Comparison of ENCODE assay signal across 1 cellular context in the genomic region with DNA sequence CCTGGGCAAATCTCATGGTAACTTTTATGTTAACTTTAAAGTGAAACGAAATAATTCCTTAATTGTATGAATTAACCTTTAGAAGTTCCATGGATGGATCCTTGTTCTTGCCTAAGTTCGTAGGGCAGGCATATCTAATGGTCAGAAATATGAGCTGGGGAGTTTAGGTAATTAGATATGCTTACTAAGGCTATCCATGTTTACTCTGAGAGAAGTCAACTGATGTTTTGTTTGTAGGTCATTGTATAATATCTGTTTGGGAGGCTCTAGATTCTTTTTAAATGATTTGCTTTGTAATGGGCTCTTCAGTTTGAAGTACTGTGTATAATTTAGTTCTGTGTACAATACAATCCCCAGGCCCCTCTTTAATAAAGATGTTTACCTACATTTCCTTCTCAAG.
TF ChIP-seq lines count a peak whose summit lies in the region.

No MANE protein-coding gene starts in this region.

TF ChIP-seq in IMR-90, 13 proteins besides CTCF, POLR2A, EP300 and RAD21:
- TF ChIP-seq, protein P1, sequence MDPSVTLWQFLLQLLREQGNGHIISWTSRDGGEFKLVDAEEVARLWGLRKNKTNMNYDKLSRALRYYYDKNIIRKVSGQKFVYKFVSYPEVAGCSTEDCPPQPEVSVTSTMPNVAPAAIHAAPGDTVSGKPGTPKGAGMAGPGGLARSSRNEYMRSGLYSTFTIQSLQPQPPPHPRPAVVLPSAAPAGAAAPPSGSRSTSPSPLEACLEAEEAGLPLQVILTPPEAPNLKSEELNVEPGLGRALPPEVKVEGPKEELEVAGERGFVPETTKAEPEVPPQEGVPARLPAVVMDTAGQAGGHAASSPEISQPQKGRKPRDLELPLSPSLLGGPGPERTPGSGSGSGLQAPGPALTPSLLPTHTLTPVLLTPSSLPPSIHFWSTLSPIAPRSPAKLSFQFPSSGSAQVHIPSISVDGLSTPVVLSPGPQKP (IDR thresholded peaks at IDR 0.05; ENCODE audit: borderline replicate concordance, low read depth, low read length): no peak
- TF ChIP-seq RCOR1 (IDR thresholded peaks at IDR 0.05; ENCODE audit: insufficient replicate concordance, low read length): no peak
- TF ChIP-seq BHLHE40 (IDR thresholded peaks at IDR 0.05; ENCODE audit: low read depth, low read length): no peak
- no peak for TF ChIP-seq FOS (IDR thresholded peaks at IDR 0.05; ENCODE audit: low read depth, low read length)
- TF ChIP-seq CEBPB (IDR thresholded peaks at IDR 0.05; ENCODE audit: low read depth, low read length): no peak
- TF ChIP-seq MXI1 (IDR thresholded peaks at IDR 0.05; ENCODE audit: borderline replicate concordance, low read depth, low read length): no peak
- TF ChIP-seq NFE2L2 (IDR thresholded peaks at IDR 0.05; ENCODE audit: low read depth, low read length): no peak
- TF ChIP-seq SMC3 (IDR thresholded peaks at IDR 0.05; ENCODE audit: low read depth, low read length): no peak
